In genomic region chr16:54284319-54284930, GRCh38 we compare ENCODE assay signal across 11 cellular contexts. TPM values are rescaled to one million over a fixed set of nuclear protein-coding genes. Genes with fewer than 3 reads are reported as not detected.
A peak's percentile ranks its signal among the peaks of the same experiment; 100 is the strongest.
DNase-seq lines count a peak whose midpoint lies in the region; ATAC-seq, FAIRE-seq and TF ChIP-seq lines count a peak whose summit lies in the region.
"Had no signal": no experiment of that assay in that cellular context is flagged by ENCODE, and none has a peak within 500 bp of the region (broad histone marks: within the 10 kb centered on the region; RNA-seq: fewer than 3 reads in every experiment).

No MANE protein-coding gene starts in this region.

- ATAC-seq in GM18868 (IDR thresholded peaks at IDR 0.05; ENCODE audit: unreplicated experiment) = no peak

- H3K9ac ChIP-seq in keratinocyte (ENCODE audit: control insufficient read depth, extremely low read depth, insufficient read depth, low read length) = peak overlapping the region; percentile 89

- no peak for FAIRE-seq in keratinocyte (lab: Jason Lieb, UNC)
- FAIRE-seq: colon had no signal

- peaks cover 41% of the 10 kb centered on the region for H3K27me3 ChIP-seq in WERI-Rb-1 (ENCODE audit: insufficient read depth, low read depth, severe bottlenecking)
- no peaks in the 10 kb centered on the region for H3K27me3 ChIP-seq in keratinocyte (ENCODE audit: control insufficient read depth, extremely low read depth, insufficient read depth, low read length)
- H3K27me3 ChIP-seq in thymus (ENCODE audit: control insufficient read depth, insufficient read depth) = peaks cover 95% of the 10 kb centered on the region

- dilution Hi-C loops in keratinocyte (cut with MboI; ENCODE audit: extremely low pct_ligation_motif_present, low sequenced_read_pairs) = no loop called here

- H3K27ac ChIP-seq in WERI-Rb-1 = no peak overlapping the region
- no peak overlapping the region for H3K27ac ChIP-seq in keratinocyte (ENCODE audit: control insufficient read depth, insufficient read depth, low read length)
- H3K27ac ChIP-seq in thymus (ENCODE audit: low read depth) = no peak overlapping the region

- no peak overlapping the region for H2AFZ ChIP-seq in keratinocyte (ENCODE audit: control insufficient read depth, low read length)

- H3K4me2 ChIP-seq in keratinocyte (ENCODE audit: control insufficient read depth, extremely low read depth, insufficient read depth, low read depth, low read length) = peak overlapping the region; percentile 80

- H3K9me3 ChIP-seq in WERI-Rb-1 (ENCODE audit: severe bottlenecking) = no peaks in the 10 kb centered on the region
- H3K9me3 ChIP-seq in keratinocyte (ENCODE audit: control insufficient read depth, low read depth, low read length) = no peaks in the 10 kb centered on the region
- H3K9me3 ChIP-seq in thymus (ENCODE audit: control insufficient read depth) = no peaks in the 10 kb centered on the region

- TF ChIP-seq CTCF in WERI-Rb-1 (IDR thresholded peaks at IDR 0.05; ENCODE audit: low read depth, low read length) = no peak
- no peak for TF ChIP-seq CTCF in keratinocyte (optimal IDR thresholded peaks at IDR 0.05 in 1 of 3, IDR thresholded peaks at IDR 0.05 in 1 of 3, conservative IDR thresholded peaks at IDR 0.05 in 1 of 3; ENCODE audit: extremely low read depth in 1 of 3, insufficient read depth in 2 of 3, low read length in 3 of 3)

- DNase-seq in SKM-1 treated with dmso at 0.1 percent for 144 hours (lab: John Stamatoyannopoulos, UW; ENCODE audit: unreplicated experiment) (peak; percentile 19), SKM-1 (lab: John Stamatoyannopoulos, UW; ENCODE audit: unreplicated experiment) (no peak), WERI-Rb-1 (peak; percentile 12), keratinocyte (ENCODE audit: low read depth, low spot score) (no peak), NCI-H1694 treated with DMSO at 0.1 percent for 48 hours (lab: John Stamatoyannopoulos, UW) (no peak), G401 (ENCODE audit: low spot score) (no peak)
- DNase-seq: CD4-positive, alpha-beta T cell; stimulated activated CD4-positive, alpha-beta T cell treated with anti-CD3 and anti-CD28 coated beads, Interleukin-1b, Interleukin-23, amount 100 ng/mL, for 48 hours had no signal

- no peaks in the 10 kb centered on the region for H3K9me1 ChIP-seq in keratinocyte (ENCODE audit: control insufficient read depth, extremely low read depth, insufficient read depth, low read length)

- H3K4me3 ChIP-seq in WERI-Rb-1 (ENCODE audit: low read depth, low read length) = peak overlapping the region; percentile 62
- peak overlapping the region; percentile 34 to 82 (median 42) for H3K4me3 ChIP-seq in keratinocyte (ENCODE audit: control insufficient read depth in 2 of 3, extremely low read depth in 1 of 3, insufficient read depth in 2 of 3, low read depth in 1 of 3, low read length in 3 of 3)
- peak overlapping the region; percentile 12 for H3K4me3 ChIP-seq in thymus (ENCODE audit: low read length)

- no peaks in the 10 kb centered on the region for H3K79me2 ChIP-seq in keratinocyte (ENCODE audit: control insufficient read depth, insufficient read depth, low read length)

- H3K36me3 ChIP-seq in WERI-Rb-1 = no peaks in the 10 kb centered on the region
- H3K36me3 ChIP-seq in keratinocyte (ENCODE audit: control insufficient read depth in 2 of 2, extremely low read depth in 1 of 2, insufficient read depth in 2 of 2, low read length in 2 of 2) = no peaks in the 10 kb centered on the region
- no peaks in the 10 kb centered on the region for H3K36me3 ChIP-seq in thymus (ENCODE audit: control insufficient read depth, insufficient read depth)

- H3K4me1 ChIP-seq in keratinocyte (ENCODE audit: control insufficient read depth, extremely low read depth, insufficient read depth, low read length) (no peaks in the 10 kb centered on the region), thymus (ENCODE audit: control insufficient read depth, insufficient read depth, low read length) (no peaks in the 10 kb centered on the region)

- WGBS in thymus = 3% methylated on average over 73 of the region's 73 CpGs

- in situ Hi-C loops in G401 (cut with HindIII; ENCODE audit: low sequenced_read_pairs) = no loop called here

- H4K20me1 ChIP-seq in keratinocyte (ENCODE audit: control insufficient read depth, extremely low read depth, insufficient read depth, low read length) = no peaks in the 10 kb centered on the region

RNA-seq across cellular contexts. Expression of gene IRX3, which starts 2.2 kb away (rescaled TPM):
- polyA plus RNA-seq in keratinocyte (1.7 to 3.3 TPM (median 2.7 TPM) in 3 replicates), thymus (4.3 TPM)
- polyA plus RNA-seq in keratinocyte (2011; ENCODE audit: low read depth) = 16.3 TPM
- 1.5 and 4.3 TPM in 2 replicates for polyA plus RNA-seq in keratinocyte (2011; cell fraction: cytosol; rRNA removed)
- 2.9 and 4.9 TPM in 2 replicates for polyA plus RNA-seq in keratinocyte (2011; cell fraction: nucleus; rRNA removed)
- polyA plus RNA-seq in keratinocyte (2012; ENCODE audit: low replicate concordance) = 4.6 and 14.4 TPM in 2 replicates
- 0.23 to 1.0 TPM (median 0.63 TPM) in 3 replicates for polyA minus RNA-seq in keratinocyte
- polyA minus RNA-seq in keratinocyte (2011; cell fraction: cytosol; rRNA and poly(A)+ RNA removed) = 6.9 TPM
- 2.5 and 3.0 TPM in 2 replicates for polyA minus RNA-seq in keratinocyte (2011; cell fraction: nucleus; rRNA and poly(A)+ RNA removed)
- total RNA-seq in G401 (2014; rRNA removed; shearing (Covaris generic)) = not detected in 2 replicates
- total RNA-seq: CD4-positive, alpha-beta T cell had no signal

Comparison
In these comparisons a context has a peak if more than half of its experiments do, and no peak if none do; other contexts are left out.
1. DNase-seq: peak in SKM-1 treated with dmso at 0.1 percent for 144 hours (single experiment) and WERI-Rb-1 (single experiment); none in SKM-1 (single experiment), keratinocyte (single experiment), NCI-H1694 treated with DMSO at 0.1 percent for 48 hours (single experiment) and G401 (single experiment).
2. H3K4me3 ChIP-seq: peak in every context shown above with its lines; median percentile 62 in WERI-Rb-1; 42 in keratinocyte; 12 in thymus.